10 cellular contexts compared by ENCODE assay signal in genomic region chr19:18503971-18504885, GRCh38. TPM values are rescaled to one million over a fixed set of nuclear protein-coding genes. Genes with fewer than 3 reads are reported as not detected.
DNase-seq lines count a peak whose midpoint lies in the region; ATAC-seq lines count a peak whose summit lies in the region.
"Had no signal": no experiment of that assay in that cellular context is flagged by ENCODE, and none has a peak within 500 bp of the region (broad histone marks: within the 10 kb centered on the region; RNA-seq: fewer than 3 reads in every experiment).

No MANE protein-coding gene starts in this region.

- no peaks in the 10 kb centered on the region for H3K27me3 Mint-ChIP-seq in activated T-helper 17 cell treated with anti-CD3 and anti-CD28 coated beads, Interleukin-2, amount 50 U/mL, for 72 hours

- no peak overlapping the region for H3K23ac ChIP-seq in mesenchymal stem cell (ENCODE audit: low read length in 2 of 2)

- H3K4me2 ChIP-seq in mesenchymal stem cell (ENCODE audit: low read length, poor library complexity, severe bottlenecking), result peak overlapping the region; percentile 5

- no peaks in the 10 kb centered on the region for H3K36me3 Mint-ChIP-seq in activated T-helper 17 cell treated with anti-CD3 and anti-CD28 coated beads, Interleukin-2, amount 50 U/mL, for 72 hours (ENCODE audit: low read depth)

- peaks cover 14% of the 10 kb centered on the region for H3K79me1 ChIP-seq in mesenchymal stem cell (replicated peaks; ENCODE audit: low read length, poor library complexity, severe bottlenecking)

- H2AK5ac ChIP-seq in mesenchymal stem cell (ENCODE audit: low read length, severe bottlenecking), result no peak overlapping the region

- no peak overlapping the region for H2BK15ac ChIP-seq in mesenchymal stem cell (ENCODE audit: low read depth, poor library complexity, severe bottlenecking)

- peak overlapping the region; percentile 38 for H3K27ac Mint-ChIP-seq in activated T-helper 17 cell treated with anti-CD3 and anti-CD28 coated beads, Interleukin-2, amount 50 U/mL, for 72 hours

- H3K4me3 ChIP-seq in mesenchymal stem cell (ENCODE audit: insufficient read depth in 1 of 2, low read depth in 1 of 2, low read length in 2 of 2) (no peak overlapping the region), H7 (ENCODE audit: insufficient read depth, low read depth, low read length) (no peak overlapping the region)

- H4K8ac ChIP-seq in mesenchymal stem cell (ENCODE audit: low read length), result no peak overlapping the region

- no peaks in the 10 kb centered on the region for H3K9me3 Mint-ChIP-seq in activated T-helper 17 cell treated with anti-CD3 and anti-CD28 coated beads, Interleukin-2, amount 50 U/mL, for 72 hours

- H3K4me1 Mint-ChIP-seq in activated T-helper 17 cell treated with anti-CD3 and anti-CD28 coated beads, Interleukin-2, amount 50 U/mL, for 72 hours, result peaks cover 55% of the 10 kb centered on the region

- H3K4ac ChIP-seq in mesenchymal stem cell (ENCODE audit: low read depth in 1 of 2, low read length in 2 of 2), result peak overlapping the region in 1 of 2 experiments; percentile 13

- peaks cover 62% of the 10 kb centered on the region for H3K4me1 ChIP-seq in mesenchymal stem cell (ENCODE audit: control insufficient read depth, insufficient read depth, low read depth, low read length)

- WGBS in mesenchymal stem cell, result 75% methylated on average over 20 of the region's 20 CpGs

- peaks cover 3 to 26% of the 10 kb centered on the region in 2 experiments for H3K36me3 ChIP-seq in mesenchymal stem cell (ENCODE audit: control insufficient read depth in 1 of 2, insufficient read depth in 2 of 2, low read depth in 1 of 2, low read length in 2 of 2)
- no peaks in the 10 kb centered on the region for H3K36me3 ChIP-seq in H7 (replicated peaks; ENCODE audit: control insufficient read depth, insufficient read depth, low read length)

- no peak overlapping the region for H2BK5ac ChIP-seq in mesenchymal stem cell (ENCODE audit: low read depth, low read length, poor library complexity, severe bottlenecking)

- peak overlapping the region in 1 of 2 experiments; percentile 13 for H3K18ac ChIP-seq in mesenchymal stem cell (ENCODE audit: low read depth in 1 of 2, low read length in 2 of 2)

- DNase-seq in ACHN (peak; percentile 72), mesenchymal stem cell (no peak), SKM-1 (lab: John Stamatoyannopoulos, UW; ENCODE audit: unreplicated experiment) (no peak), H4 (ENCODE audit: low spot score) (no peak), NCI-H146 (lab: John Stamatoyannopoulos, UW) (no peak), H7 (no peak)
- DNase-seq: DND-41, foreskin fibroblast had no signal

- H2AFZ ChIP-seq in mesenchymal stem cell (ENCODE audit: low read depth, low read length), result no peak overlapping the region

- H3K27ac ChIP-seq in mesenchymal stem cell (ENCODE audit: low read length, poor library complexity, severe bottlenecking), result no peak overlapping the region

- ATAC-seq in GM21423 (IDR thresholded peaks at IDR 0.05; ENCODE audit: unreplicated experiment), result peak; percentile 70
- peak; percentile 46 for ATAC-seq in activated T-helper 17 cell treated with anti-CD3 and anti-CD28 coated beads, Interleukin-2, amount 50 U/mL, for 72 hours (replicated peaks)

- in situ Hi-C loops in ACHN (cut with HindIII; ENCODE audit: low pct_ligation_motif_present, low pct_unique_long_range_greater_than_20kb, low sequenced_read_pairs), result no loop called here

- H3K14ac ChIP-seq in mesenchymal stem cell (ENCODE audit: low read length in 2 of 2), result peak overlapping the region in 1 of 2 experiments; percentile 19

- peak overlapping the region; percentile 35 for H4K91ac ChIP-seq in mesenchymal stem cell (ENCODE audit: low read length)

- no peak overlapping the region for H2BK120ac ChIP-seq in mesenchymal stem cell (ENCODE audit: low read depth, low read length)

- H3K27me3 ChIP-seq in mesenchymal stem cell (ENCODE audit: control insufficient read depth in 1 of 2, insufficient read depth in 1 of 2, low read length in 2 of 2) (no peaks in the 10 kb centered on the region), H7 (ENCODE audit: control insufficient read depth, insufficient read depth, low read length) (no peaks in the 10 kb centered on the region)

- H3K9ac ChIP-seq in mesenchymal stem cell (ENCODE audit: low read length), result no peak overlapping the region

- no peaks in the 10 kb centered on the region for H3K9me3 ChIP-seq in mesenchymal stem cell (ENCODE audit: control insufficient read depth, low read length)

- H2BK12ac ChIP-seq in mesenchymal stem cell (ENCODE audit: low read length in 2 of 2), result peak overlapping the region in 1 of 2 experiments; percentile 3

- peak overlapping the region; percentile 54 for H3K4me3 Mint-ChIP-seq in activated T-helper 17 cell treated with anti-CD3 and anti-CD28 coated beads, Interleukin-2, amount 50 U/mL, for 72 hours

RNA-seq across cellular contexts. Expression of gene ELL, which starts 17.6 kb away (rescaled TPM):
- 10 to 100 TPM; 23.7 to 41.8 TPM for total RNA-seq in activated T-helper 17 cell treated with anti-CD3 and anti-CD28 coated beads, Interleukin-2, amount 50 U/mL, for 72 hours
- polyA plus RNA-seq in mesenchymal stem cell (2013, experiment 1 of 2), result 9.8 TPM
- 9.8 TPM for polyA plus RNA-seq in mesenchymal stem cell (2013, experiment 2 of 2)
- total RNA-seq in H4 (2014; rRNA removed; shearing (Covaris generic)), result 4.9 and 5.8 TPM in 2 replicates
- 16.4 and 17.0 TPM in 2 replicates for total RNA-seq in H7 (2014; rRNA removed; shearing (Covaris generic))

RNA-seq across cellular contexts. Expression of gene FKBP8, which starts 39.1 kb away (rescaled TPM):
- 100 to 1,000 TPM; 222 to 320 TPM for total RNA-seq in activated T-helper 17 cell treated with anti-CD3 and anti-CD28 coated beads, Interleukin-2, amount 50 U/mL, for 72 hours
- 175 TPM for polyA plus RNA-seq in mesenchymal stem cell (2013, experiment 1 of 2)
- polyA plus RNA-seq in mesenchymal stem cell (2013, experiment 2 of 2), result 169 TPM
- total RNA-seq in H4 (2014; rRNA removed; shearing (Covaris generic)), result 145 and 185 TPM in 2 replicates
- total RNA-seq in H7 (2014; rRNA removed; shearing (Covaris generic)), result 446 and 481 TPM in 2 replicates

RNA-seq across cellular contexts. Expression of gene KXD1, which starts 53.4 kb away (rescaled TPM):
- total RNA-seq in activated T-helper 17 cell treated with anti-CD3 and anti-CD28 coated beads, Interleukin-2, amount 50 U/mL, for 72 hours, result 100 to 1,000 TPM; 116 to 118 TPM
- polyA plus RNA-seq in mesenchymal stem cell (2013, experiment 1 of 2), result 138 TPM
- 134 TPM for polyA plus RNA-seq in mesenchymal stem cell (2013, experiment 2 of 2)
- 139 and 150 TPM in 2 replicates for total RNA-seq in H4 (2014; rRNA removed; shearing (Covaris generic))
- 190 and 202 TPM in 2 replicates for total RNA-seq in H7 (2014; rRNA removed; shearing (Covaris generic))
